26 cellular contexts compared by ENCODE assay signal in the genomic region with DNA sequence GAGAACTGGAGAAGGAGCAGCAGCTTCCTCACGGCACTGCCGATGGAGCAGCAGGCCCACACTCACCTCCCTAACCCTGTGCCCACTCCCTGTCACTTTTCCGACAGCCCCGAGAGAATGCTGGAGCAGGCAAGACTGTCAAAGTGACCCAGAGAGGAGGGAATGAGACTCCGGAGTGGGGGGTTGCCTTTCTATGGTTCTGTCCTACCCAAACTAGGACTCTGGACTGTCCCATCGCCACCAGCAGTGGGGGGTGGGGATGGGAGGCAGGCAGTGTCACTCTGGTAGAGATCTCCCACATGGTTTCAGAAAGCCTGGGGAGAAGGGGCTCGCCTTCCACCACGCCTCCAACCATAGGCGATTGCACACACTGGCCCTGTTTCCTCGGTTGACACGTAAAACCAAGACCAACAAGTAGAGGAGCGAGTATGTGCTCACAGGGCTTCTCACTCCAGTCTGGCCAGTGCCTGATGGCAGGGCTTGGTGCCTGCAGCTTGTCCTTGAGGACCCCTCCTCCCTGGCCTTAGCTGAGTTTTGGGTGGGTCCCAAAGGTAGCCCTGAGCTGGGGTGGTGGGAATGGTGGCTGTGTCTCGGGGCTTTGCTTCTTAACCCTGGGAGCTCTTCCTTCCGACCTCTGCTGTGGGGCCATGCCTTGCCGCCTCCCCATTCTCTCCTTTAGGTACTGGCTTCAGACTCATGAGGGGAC.
"Had no signal": no experiment of that assay in that cellular context is flagged by ENCODE, and none has a peak within 500 bp of the region (broad histone marks: within the 10 kb centered on the region; RNA-seq: fewer than 3 reads in every experiment).

No MANE protein-coding gene starts in this region.

- DNase-seq: activated CD4-positive, alpha-beta memory T cell treated with anti-CD3 and anti-CD28 coated beads, Interleukin-2, amount 10 ng/mL, durations not matched to agents 7 days and 5 days; activated CD4-positive, alpha-beta T cell treated with anti-CD3 and anti-CD28 coated beads for 36 hours; activated CD4-positive, alpha-beta T cell treated with anti-CD3 and anti-CD28 coated beads, Interleukin-2, amount 50 U/mL, for 1 hour; activated CD8-positive, alpha-beta memory T cell treated with anti-CD3 and anti-CD28 coated beads, Interleukin-2, amount 50 U/mL, for 48 hours; activated effector memory CD4-positive, alpha-beta T cell treated with anti-CD3 and anti-CD28 coated beads, Interleukin-2, amount 50 U/mL, for 16 hours; activated naive CD4-positive, alpha-beta T cell treated with Interleukin-2 at 50 U/mL for 16 hours; activated naive CD8-positive, alpha-beta T cell treated with anti-CD3 and anti-CD28 coated beads, Interleukin-2, amount 50 U/mL, for 24 hours; activated T-cell treated with anti-CD3 and anti-CD28 coated beads, Interleukin-2, amount 50 U/mL, for 1 hour; amniotic stem cell; body of pancreas; MV-4-11; NCI-H1092 treated with DMSO at 0.1 percent for 48 hours; NCI-H1417 treated with DMSO at 0.1 percent for 48 hours; NCI-H1694; NCI-H2029 treated with DMSO at 0.1 percent for 48 hours; NCI-H69; Peyer's patch; Right ventricle myocardium superior; SK-N-SH; T-helper 1 cell had no signal

- H3K4me1 ChIP-seq: body of pancreas, Peyer's patch, SJCRH30 had no signal

- H3K9me3 ChIP-seq: ascending aorta, body of pancreas, MG63, Peyer's patch, SJCRH30, SK-N-SH had no signal

- H3K36me3 ChIP-seq: ascending aorta, MG63, Peyer's patch, SJCRH30 had no signal

- H3K27me3 ChIP-seq: ascending aorta, body of pancreas, MG63, Peyer's patch, SJCRH30 had no signal

- H3K27ac ChIP-seq: ascending aorta, body of pancreas, Peyer's patch, RWPE1, SJCRH30, VCaP had no signal

- ATAC-seq: activated CD4-positive, alpha-beta T cell treated with anti-CD3 and anti-CD28 coated beads for 36 hours; activated naive CD4-positive, alpha-beta T cell treated with anti-CD3 and anti-CD28 coated beads, Interleukin-2, amount 50 U/mL, for 72 hours; activated naive CD8-positive, alpha-beta T cell treated with anti-CD3 and anti-CD28 coated beads, Interleukin-2, amount 50 U/mL, for 24 hours; body of pancreas had no signal

- H3K4me3 ChIP-seq: ascending aorta, body of pancreas, MG63, Peyer's patch, SJCRH30 had no signal
